In the genomic region with DNA sequence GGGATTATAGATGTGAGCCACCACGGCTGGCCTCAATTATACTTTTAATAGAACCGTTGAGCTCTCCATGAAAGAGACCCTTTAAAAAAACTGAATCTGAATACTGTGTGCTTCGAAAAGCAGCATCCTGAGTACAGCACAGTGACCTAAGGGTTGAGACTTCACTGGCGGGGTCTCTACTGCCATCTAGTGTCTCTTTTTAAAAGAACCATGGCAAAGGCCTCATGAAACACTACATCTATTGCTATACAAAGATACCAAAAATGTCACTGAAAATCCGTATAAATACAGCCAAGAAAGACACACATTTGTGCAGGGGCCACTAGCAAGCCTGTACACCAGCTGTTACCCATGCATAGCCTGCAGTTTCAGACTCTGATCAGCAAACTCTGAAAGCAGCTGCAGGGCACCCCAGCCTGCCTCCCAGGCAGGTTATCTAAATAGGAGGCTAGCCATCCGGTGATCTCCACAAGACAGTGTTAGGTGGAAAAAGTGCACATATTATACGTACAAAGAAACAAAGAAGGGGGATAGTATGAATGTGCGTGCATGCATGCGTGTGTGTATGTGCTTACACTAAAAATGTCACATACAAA, we compare ENCODE assay signal across 8 cellular contexts. TPM values are rescaled to one million over a fixed set of nuclear protein-coding genes. Genes with fewer than 3 reads are reported as not detected.
A peak's percentile ranks its signal among the peaks of the same experiment; 100 is the strongest.
DNase-seq lines count a peak whose midpoint lies in the region; ATAC-seq and TF ChIP-seq lines count a peak whose summit lies in the region.

No MANE protein-coding gene starts in this region.

- no peak overlapping the region for H3K4me2 ChIP-seq in neural progenitor cell

- TF ChIP-seq CTCF in fibroblast of the aortic adventitia (IDR thresholded peaks at IDR 0.05; ENCODE audit: insufficient read depth, low read length) (peak; percentile 87), neural progenitor cell (IDR thresholded peaks at IDR 0.05) (peak; percentile 82)

- no peaks in the 10 kb centered on the region for H3K27me3 Mint-ChIP-seq in neural progenitor cell (ENCODE audit: insufficient read depth, low read depth)

- no peaks in the 10 kb centered on the region for H3K36me3 ChIP-seq in neural progenitor cell
- peaks cover 93% of the 10 kb centered on the region for H3K36me3 ChIP-seq in MG63

- peaks cover 24% of the 10 kb centered on the region for H3K36me3 Mint-ChIP-seq in neural progenitor cell

- H4K20me1 ChIP-seq in neural progenitor cell (ENCODE audit: low read depth), result peaks cover 20% of the 10 kb centered on the region

- H3F3A ChIP-seq in neural progenitor cell (ENCODE audit: low read depth), result peaks cover 20% of the 10 kb centered on the region

- no peak overlapping the region for H3K27ac ChIP-seq in neural progenitor cell

- no peaks in the 10 kb centered on the region for H3K4me1 ChIP-seq in neural progenitor cell

- no peak overlapping the region for H3K4me3 ChIP-seq in fibroblast of the aortic adventitia (ENCODE audit: low read depth, low read length)
- H3K4me3 ChIP-seq in neural progenitor cell, result no peak overlapping the region
- no peak overlapping the region for H3K4me3 ChIP-seq in MG63

- H3K79me2 ChIP-seq in neural progenitor cell (ENCODE audit: low read depth), result peaks cover 8% of the 10 kb centered on the region

- H3K9me3 ChIP-seq in neural progenitor cell (ENCODE audit: low read depth), result no peaks in the 10 kb centered on the region
- H3K9me3 ChIP-seq in MG63, result no peaks in the 10 kb centered on the region

- no peak overlapping the region for H3K4me3 Mint-ChIP-seq in neural progenitor cell

- H3K27ac Mint-ChIP-seq in neural progenitor cell, result no peak overlapping the region

- DNase-seq in DMS 273 (lab: John Stamatoyannopoulos, UW; ENCODE audit: unreplicated experiment), result peak; percentile 82
- peak; percentile 37 for DNase-seq in NCI-H82 treated with DMSO at 0.1 percent for 48 hours (lab: John Stamatoyannopoulos, UW; ENCODE audit: unreplicated experiment)
- peak; percentile 21 for DNase-seq in activated T-cell treated with anti-CD3 and anti-CD28 coated beads for 4 hours
- peak; percentile 87 for DNase-seq in fibroblast of the aortic adventitia (ENCODE audit: low read depth)
- DNase-seq in neural progenitor cell (ENCODE audit: low spot score), result peak; percentile 67
- DNase-seq in KG1 (lab: John Stamatoyannopoulos, UW), result no peak
- DNase-seq in MG63, result no peak

- no peaks in the 10 kb centered on the region for H3K27me3 ChIP-seq in neural progenitor cell
- no peaks in the 10 kb centered on the region for H3K27me3 ChIP-seq in MG63

- no peak overlapping the region for H3K9ac ChIP-seq in neural progenitor cell

- peak; percentile 45 for ATAC-seq in HG03342 (IDR thresholded peaks at IDR 0.05; ENCODE audit: unreplicated experiment)

- H3K4me1 Mint-ChIP-seq in neural progenitor cell, result no peaks in the 10 kb centered on the region

- H3K9me3 Mint-ChIP-seq in neural progenitor cell, result no peaks in the 10 kb centered on the region

- no peak overlapping the region for H2AFZ ChIP-seq in neural progenitor cell (replicated peaks)

RNA-seq across cellular contexts. Expression of a gene that starts 35.3 kb away (rescaled TPM):
- total RNA-seq in fibroblast of the aortic adventitia (ENCODE audit: low replicate concordance) (34.4 and 60.3 TPM in 2 replicates), neural progenitor cell (ENCODE audit: low replicate concordance) (44.1 and 58.7 TPM in 2 replicates)
- total RNA-seq in MG63 (2014; rRNA removed; shearing (Covaris generic); ENCODE audit: low replicate concordance), result 109 and 157 TPM in 2 replicates

RNA-seq across cellular contexts. Expression of a gene that starts 35.4 kb away (rescaled TPM):
- total RNA-seq in fibroblast of the aortic adventitia (ENCODE audit: low replicate concordance) (2.7 and 4.5 TPM in 2 replicates), neural progenitor cell (ENCODE audit: low replicate concordance) (0.93 and 2.2 TPM in 2 replicates)
- total RNA-seq in MG63 (2014; rRNA removed; shearing (Covaris generic); ENCODE audit: low replicate concordance), result 2.6 and 3.7 TPM in 2 replicates

RNA-seq across cellular contexts. Expression of a gene that starts 49.5 kb away (rescaled TPM):
- 31.7 and 32.4 TPM in 2 replicates for total RNA-seq in fibroblast of the aortic adventitia (ENCODE audit: low replicate concordance)
- total RNA-seq in neural progenitor cell (ENCODE audit: low replicate concordance), result 9.7 and 36.5 TPM in 2 replicates
- total RNA-seq in MG63 (2014; rRNA removed; shearing (Covaris generic); ENCODE audit: low replicate concordance), result 25.6 and 41.7 TPM in 2 replicates

RNA-seq across cellular contexts. Expression of a gene that starts 54.7 kb away (rescaled TPM):
- total RNA-seq in fibroblast of the aortic adventitia (ENCODE audit: low replicate concordance), result 0.63 TPM in 1 of 2 replicates, not detected in the other
- total RNA-seq in neural progenitor cell (ENCODE audit: low replicate concordance), result not detected in 2 replicates
- total RNA-seq in MG63 (2014; rRNA removed; shearing (Covaris generic); ENCODE audit: low replicate concordance), result not detected in 2 replicates

Comparison
In these comparisons a context has a peak if more than half of its experiments do, and no peak if none do; other contexts are left out.
1. DNase-seq: peak in DMS 273 (single experiment), NCI-H82 treated with DMSO at 0.1 percent for 48 hours (single experiment), activated T-cell treated with anti-CD3 and anti-CD28 coated beads for 4 hours (single experiment), fibroblast of the aortic adventitia (single experiment) and neural progenitor cell (single experiment); none in KG1 (single experiment) and MG63 (single experiment).